ENCODE assay signal across 1 cellular context in the genomic region with DNA sequence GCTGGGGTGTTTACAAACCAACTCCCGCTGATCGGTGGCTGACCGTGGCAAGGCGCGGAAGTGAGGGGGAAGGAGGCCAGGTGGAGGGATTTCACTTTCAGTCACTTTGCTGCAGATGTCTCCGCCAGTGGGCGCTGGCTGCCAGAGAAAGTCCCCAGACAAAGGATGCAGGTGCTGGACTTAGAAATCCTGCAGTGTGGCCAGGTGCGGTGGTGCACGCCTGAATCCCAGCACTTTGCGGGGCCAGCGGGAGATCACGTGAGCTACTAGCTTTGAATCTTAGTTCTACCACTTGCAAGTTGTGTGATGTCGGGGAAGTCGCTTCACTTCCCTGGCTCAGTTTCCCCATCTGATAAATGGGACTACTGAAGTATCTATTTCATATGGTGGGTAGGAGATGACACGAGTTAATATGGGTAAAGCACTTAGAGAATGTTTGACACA.
TF ChIP-seq lines count a peak whose summit lies in the region.

No MANE protein-coding gene starts in this region.

TF ChIP-seq in HepG2, 621 proteins besides CTCF, POLR2A, EP300 and RAD21 (continued from another document and continues in another):
- TF ChIP-seq, protein P1, sequence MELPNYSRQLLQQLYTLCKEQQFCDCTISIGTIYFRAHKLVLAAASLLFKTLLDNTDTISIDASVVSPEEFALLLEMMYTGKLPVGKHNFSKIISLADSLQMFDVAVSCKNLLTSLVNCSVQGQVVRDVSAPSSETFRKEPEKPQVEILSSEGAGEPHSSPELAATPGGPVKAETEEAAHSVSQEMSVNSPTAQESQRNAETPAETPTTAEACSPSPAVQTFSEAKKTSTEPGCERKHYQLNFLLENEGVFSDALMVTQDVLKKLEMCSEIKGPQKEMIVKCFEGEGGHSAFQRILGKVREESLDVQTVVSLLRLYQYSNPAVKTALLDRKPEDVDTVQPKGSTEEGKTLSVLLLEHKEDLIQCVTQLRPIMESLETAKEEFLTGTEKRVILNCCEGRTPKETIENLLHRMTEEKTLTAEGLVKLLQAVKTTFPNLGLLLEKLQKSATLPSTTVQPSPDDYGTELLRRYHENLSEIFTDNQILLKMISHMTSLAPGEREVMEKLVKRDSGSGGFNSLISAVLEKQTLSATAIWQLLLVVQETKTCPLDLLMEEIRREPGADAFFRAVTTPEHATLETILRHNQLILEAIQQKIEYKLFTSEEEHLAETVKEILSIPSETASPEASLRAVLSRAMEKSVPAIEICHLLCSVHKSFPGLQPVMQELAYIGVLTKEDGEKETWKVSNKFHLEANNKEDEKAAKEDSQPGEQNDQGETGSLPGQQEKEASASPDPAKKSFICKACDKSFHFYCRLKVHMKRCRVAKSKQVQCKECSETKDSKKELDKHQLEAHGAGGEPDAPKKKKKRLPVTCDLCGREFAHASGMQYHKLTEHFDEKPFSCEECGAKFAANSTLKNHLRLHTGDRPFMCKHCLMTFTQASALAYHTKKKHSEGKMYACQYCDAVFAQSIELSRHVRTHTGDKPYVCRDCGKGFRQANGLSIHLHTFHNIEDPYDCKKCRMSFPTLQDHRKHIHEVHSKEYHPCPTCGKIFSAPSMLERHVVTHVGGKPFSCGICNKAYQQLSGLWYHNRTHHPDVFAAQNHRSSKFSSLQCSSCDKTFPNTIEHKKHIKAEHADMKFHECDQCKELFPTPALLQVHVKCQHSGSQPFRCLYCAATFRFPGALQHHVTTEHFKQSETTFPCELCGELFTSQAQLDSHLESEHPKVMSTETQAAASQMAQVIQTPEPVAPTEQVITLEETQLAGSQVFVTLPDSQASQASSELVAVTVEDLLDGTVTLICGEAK (IDR thresholded peaks at IDR 0.05), result no peak
- TF ChIP-seq, protein P1 (CRISPR knock-in tag; IDR thresholded peaks at IDR 0.05), result no peak; the same call in 1 of the 2 replicates
- 0 out of 2 replicates have a peak, but pooled peaks have one; percentile 34 for TF ChIP-seq ZNF83 (CRISPR knock-in tag; IDR thresholded peaks at IDR 0.05; ENCODE audit: borderline replicate concordance)
- TF ChIP-seq, protein P2, sequence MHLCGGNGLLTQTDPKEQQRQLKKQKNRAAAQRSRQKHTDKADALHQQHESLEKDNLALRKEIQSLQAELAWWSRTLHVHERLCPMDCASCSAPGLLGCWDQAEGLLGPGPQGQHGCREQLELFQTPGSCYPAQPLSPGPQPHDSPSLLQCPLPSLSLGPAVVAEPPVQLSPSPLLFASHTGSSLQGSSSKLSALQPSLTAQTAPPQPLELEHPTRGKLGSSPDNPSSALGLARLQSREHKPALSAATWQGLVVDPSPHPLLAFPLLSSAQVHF (CRISPR knock-in tag; IDR thresholded peaks at IDR 0.05), result no peak
- TF ChIP-seq SPEN (CRISPR knock-in tag; IDR thresholded peaks at IDR 0.05; ENCODE audit: low read depth), result no peak
- peak; percentile 69; the same call in 1 of the 2 replicates for TF ChIP-seq ZNF891 (CRISPR knock-in tag; IDR thresholded peaks at IDR 0.05)
- TF ChIP-seq, protein P3, sequence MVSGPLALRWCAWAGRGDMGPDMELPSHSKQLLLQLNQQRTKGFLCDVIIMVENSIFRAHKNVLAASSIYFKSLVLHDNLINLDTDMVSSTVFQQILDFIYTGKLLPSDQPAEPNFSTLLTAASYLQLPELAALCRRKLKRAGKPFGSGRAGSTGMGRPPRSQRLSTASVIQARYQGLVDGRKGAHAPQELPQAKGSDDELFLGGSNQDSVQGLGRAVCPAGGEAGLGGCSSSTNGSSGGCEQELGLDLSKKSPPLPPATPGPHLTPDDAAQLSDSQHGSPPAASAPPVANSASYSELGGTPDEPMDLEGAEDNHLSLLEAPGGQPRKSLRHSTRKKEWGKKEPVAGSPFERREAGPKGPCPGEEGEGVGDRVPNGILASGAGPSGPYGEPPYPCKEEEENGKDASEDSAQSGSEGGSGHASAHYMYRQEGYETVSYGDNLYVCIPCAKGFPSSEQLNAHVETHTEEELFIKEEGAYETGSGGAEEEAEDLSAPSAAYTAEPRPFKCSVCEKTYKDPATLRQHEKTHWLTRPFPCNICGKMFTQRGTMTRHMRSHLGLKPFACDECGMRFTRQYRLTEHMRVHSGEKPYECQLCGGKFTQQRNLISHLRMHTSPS (CRISPR knock-in tag; IDR thresholded peaks at IDR 0.05; ENCODE audit: low read depth), result no peak
- peak; percentile 89 for TF ChIP-seq ZMYM3 (CRISPR knock-in tag; IDR thresholded peaks at IDR 0.05)
- no peak for TF ChIP-seq ZC3H4 (CRISPR knock-in tag; IDR thresholded peaks at IDR 0.05; ENCODE audit: borderline replicate concordance)
- TF ChIP-seq, protein P4, sequence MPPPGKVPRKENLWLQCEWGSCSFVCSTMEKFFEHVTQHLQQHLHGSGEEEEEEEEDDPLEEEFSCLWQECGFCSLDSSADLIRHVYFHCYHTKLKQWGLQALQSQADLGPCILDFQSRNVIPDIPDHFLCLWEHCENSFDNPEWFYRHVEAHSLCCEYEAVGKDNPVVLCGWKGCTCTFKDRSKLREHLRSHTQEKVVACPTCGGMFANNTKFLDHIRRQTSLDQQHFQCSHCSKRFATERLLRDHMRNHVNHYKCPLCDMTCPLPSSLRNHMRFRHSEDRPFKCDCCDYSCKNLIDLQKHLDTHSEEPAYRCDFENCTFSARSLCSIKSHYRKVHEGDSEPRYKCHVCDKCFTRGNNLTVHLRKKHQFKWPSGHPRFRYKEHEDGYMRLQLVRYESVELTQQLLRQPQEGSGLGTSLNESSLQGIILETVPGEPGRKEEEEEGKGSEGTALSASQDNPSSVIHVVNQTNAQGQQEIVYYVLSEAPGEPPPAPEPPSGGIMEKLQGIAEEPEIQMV (CRISPR knock-in tag; IDR thresholded peaks at IDR 0.05; ENCODE audit: low read depth), result peak; percentile 34; the same call in 1 of the 2 replicates
- no peak for TF ChIP-seq TMF1 (CRISPR knock-in tag; IDR thresholded peaks at IDR 0.05; ENCODE audit: low read depth)
- TF ChIP-seq, protein P5, sequence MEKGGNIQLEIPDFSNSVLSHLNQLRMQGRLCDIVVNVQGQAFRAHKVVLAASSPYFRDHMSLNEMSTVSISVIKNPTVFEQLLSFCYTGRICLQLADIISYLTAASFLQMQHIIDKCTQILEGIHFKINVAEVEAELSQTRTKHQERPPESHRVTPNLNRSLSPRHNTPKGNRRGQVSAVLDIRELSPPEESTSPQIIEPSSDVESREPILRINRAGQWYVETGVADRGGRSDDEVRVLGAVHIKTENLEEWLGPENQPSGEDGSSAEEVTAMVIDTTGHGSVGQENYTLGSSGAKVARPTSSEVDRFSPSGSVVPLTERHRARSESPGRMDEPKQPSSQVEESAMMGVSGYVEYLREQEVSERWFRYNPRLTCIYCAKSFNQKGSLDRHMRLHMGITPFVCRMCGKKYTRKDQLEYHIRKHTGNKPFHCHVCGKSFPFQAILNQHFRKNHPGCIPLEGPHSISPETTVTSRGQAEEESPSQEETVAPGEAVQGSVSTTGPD (CRISPR knock-in tag; IDR thresholded peaks at IDR 0.05), result no peak
- TF ChIP-seq, protein P6, sequence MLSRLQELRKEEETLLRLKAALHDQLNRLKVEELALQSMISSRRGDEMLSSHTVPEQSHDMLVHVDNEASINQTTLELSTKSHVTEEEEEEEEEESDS (CRISPR knock-in tag; IDR thresholded peaks at IDR 0.05; ENCODE audit: borderline replicate concordance), result no peak
- TF ChIP-seq SAFB2 (CRISPR knock-in tag; IDR thresholded peaks at IDR 0.05; ENCODE audit: borderline replicate concordance, low read depth), result no peak
- TF ChIP-seq, protein P7, sequence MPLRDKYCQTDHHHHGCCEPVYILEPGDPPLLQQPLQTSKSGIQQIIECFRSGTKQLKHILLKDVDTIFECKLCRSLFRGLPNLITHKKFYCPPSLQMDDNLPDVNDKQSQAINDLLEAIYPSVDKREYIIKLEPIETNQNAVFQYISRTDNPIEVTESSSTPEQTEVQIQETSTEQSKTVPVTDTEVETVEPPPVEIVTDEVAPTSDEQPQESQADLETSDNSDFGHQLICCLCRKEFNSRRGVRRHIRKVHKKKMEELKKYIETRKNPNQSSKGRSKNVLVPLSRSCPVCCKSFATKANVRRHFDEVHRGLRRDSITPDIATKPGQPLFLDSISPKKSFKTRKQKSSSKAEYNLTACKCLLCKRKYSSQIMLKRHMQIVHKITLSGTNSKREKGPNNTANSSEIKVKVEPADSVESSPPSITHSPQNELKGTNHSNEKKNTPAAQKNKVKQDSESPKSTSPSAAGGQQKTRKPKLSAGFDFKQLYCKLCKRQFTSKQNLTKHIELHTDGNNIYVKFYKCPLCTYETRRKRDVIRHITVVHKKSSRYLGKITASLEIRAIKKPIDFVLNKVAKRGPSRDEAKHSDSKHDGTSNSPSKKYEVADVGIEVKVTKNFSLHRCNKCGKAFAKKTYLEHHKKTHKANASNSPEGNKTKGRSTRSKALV (CRISPR knock-in tag; IDR thresholded peaks at IDR 0.05), result 0 out of 2 replicates have a peak, but pooled peaks have one; percentile 64
- TF ChIP-seq PAWR (CRISPR knock-in tag; IDR thresholded peaks at IDR 0.05; ENCODE audit: borderline replicate concordance), result no peak
- TF ChIP-seq, protein P8, sequence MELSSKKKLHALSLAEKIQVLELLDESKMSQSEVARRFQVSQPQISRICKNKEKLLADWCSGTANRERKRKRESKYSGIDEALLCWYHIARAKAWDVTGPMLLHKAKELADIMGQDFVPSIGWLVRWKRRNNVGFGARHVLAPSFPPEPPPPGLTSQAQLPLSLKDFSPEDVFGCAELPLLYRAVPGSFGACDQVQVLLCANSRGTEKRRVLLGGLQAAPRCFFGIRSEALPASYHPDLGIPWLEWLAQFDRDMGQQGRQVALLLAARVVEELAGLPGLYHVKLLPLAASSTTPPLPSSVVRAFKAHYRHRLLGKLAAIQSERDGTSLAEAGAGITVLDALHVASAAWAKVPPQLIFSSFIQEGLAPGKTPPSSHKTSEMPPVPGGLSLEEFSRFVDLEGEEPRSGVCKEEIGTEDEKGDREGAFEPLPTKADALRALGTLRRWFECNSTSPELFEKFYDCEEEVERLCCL (CRISPR knock-in tag; IDR thresholded peaks at IDR 0.05; ENCODE audit: borderline replicate concordance), result no peak
- TF ChIP-seq CBFB (CRISPR knock-in tag; IDR thresholded peaks at IDR 0.05), result no peak; the same call in 1 of the 2 replicates
- peak; percentile 88; the same call in 1 of the 2 replicates for TF ChIP-seq SSRP1 (CRISPR knock-in tag; IDR thresholded peaks at IDR 0.05)
- TF ChIP-seq SP5 (CRISPR knock-in tag; IDR thresholded peaks at IDR 0.05; ENCODE audit: borderline replicate concordance, low read depth), result no peak
- TF ChIP-seq, protein P9, sequence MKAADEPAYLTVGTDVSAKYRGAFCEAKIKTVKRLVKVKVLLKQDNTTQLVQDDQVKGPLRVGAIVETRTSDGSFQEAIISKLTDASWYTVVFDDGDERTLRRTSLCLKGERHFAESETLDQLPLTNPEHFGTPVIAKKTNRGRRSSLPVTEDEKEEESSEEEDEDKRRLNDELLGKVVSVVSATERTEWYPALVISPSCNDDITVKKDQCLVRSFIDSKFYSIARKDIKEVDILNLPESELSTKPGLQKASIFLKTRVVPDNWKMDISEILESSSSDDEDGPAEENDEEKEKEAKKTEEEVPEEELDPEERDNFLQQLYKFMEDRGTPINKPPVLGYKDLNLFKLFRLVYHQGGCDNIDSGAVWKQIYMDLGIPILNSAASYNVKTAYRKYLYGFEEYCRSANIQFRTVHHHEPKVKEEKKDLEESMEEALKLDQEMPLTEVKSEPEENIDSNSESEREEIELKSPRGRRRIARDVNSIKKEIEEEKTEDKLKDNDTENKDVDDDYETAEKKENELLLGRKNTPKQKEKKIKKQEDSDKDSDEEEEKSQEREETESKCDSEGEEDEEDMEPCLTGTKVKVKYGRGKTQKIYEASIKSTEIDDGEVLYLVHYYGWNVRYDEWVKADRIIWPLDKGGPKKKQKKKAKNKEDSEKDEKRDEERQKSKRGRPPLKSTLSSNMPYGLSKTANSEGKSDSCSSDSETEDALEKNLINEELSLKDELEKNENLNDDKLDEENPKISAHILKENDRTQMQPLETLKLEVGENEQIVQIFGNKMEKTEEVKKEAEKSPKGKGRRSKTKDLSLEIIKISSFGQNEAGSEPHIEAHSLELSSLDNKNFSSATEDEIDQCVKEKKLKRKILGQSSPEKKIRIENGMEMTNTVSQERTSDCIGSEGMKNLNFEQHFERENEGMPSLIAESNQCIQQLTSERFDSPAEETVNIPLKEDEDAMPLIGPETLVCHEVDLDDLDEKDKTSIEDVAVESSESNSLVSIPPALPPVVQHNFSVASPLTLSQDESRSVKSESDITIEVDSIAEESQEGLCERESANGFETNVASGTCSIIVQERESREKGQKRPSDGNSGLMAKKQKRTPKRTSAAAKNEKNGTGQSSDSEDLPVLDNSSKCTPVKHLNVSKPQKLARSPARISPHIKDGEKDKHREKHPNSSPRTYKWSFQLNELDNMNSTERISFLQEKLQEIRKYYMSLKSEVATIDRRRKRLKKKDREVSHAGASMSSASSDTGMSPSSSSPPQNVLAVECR (CRISPR knock-in tag; IDR thresholded peaks at IDR 0.05; ENCODE audit: borderline replicate concordance), result no peak; the same call in 1 of the 2 replicates
- TF ChIP-seq ZNF263 (CRISPR knock-in tag; IDR thresholded peaks at IDR 0.05), result no peak
- TF ChIP-seq ARNT2 (CRISPR knock-in tag; IDR thresholded peaks at IDR 0.05; ENCODE audit: low read depth), result peak; percentile 61
